ENCODE assay signal across 11 cellular contexts in the genomic region with DNA sequence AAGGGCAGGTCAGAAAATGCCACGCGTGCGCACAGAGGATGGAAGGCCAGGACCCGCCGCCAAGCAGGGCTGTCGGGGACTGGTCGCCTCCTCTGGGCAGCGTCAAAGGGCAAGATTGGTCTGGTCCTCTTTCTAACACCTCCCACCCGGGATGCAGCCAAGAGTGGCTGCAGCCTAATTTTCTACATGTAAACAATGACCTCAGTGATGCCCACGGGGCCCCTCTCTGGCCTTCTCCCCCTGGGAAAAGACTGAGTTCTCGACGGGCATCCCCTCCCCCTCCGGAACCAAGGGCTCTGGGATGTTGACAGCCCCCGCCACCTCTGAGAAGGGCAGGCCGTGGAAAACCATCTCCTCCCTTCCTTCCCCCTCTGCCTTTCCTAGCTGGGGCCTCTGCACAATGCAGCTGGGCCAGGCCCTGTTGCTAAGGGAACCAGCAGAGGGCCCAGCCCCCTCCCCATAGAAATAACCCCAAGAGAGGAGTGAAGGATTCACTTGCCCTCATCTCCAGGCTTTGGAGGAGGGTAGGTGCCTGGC.
A peak's percentile ranks its signal among the peaks of the same experiment; 100 is the strongest.
DNase-seq lines count a peak whose midpoint lies in the region; ATAC-seq and TF ChIP-seq lines count a peak whose summit lies in the region.
"Had no signal": no experiment of that assay in that cellular context is flagged by ENCODE, and none has a peak within 500 bp of the region (broad histone marks: within the 10 kb centered on the region; RNA-seq: fewer than 3 reads in every experiment).

No MANE protein-coding gene starts in this region.

- no peak overlapping the region for H3K9ac ChIP-seq in mesenchymal stem cell (ENCODE audit: low read length)
- H3K9ac ChIP-seq: KMS-11 had no signal

- H2AK5ac ChIP-seq in mesenchymal stem cell (ENCODE audit: low read length, severe bottlenecking) = peak overlapping the region; percentile 25

- H3K27me3 ChIP-seq in heart left ventricle (no peaks in the 10 kb centered on the region), mesenchymal stem cell (ENCODE audit: control insufficient read depth in 1 of 2, insufficient read depth in 1 of 2, low read length in 2 of 2) (peaks cover 0 to under 1% of the 10 kb centered on the region in 2 experiments)

- H3K4ac ChIP-seq in mesenchymal stem cell (ENCODE audit: low read depth in 1 of 2, low read length in 2 of 2) = peak overlapping the region; percentile 52 to 88

- POLR2A ChIA-PET in MCF 10A (lab: Yijun Ruan, JAX) = interaction anchor here (1.0 kb wide), 1 partner anchor 9 kb away, joined by 6 read pairs; no protein-coding TSS in a partner anchor
- POLR2A ChIA-PET in activated CD8-positive, alpha-beta T cell treated with anti-CD3 and anti-CD28 coated beads for 36 hours (lab: Charles Lee) = no interaction called here

- no peaks in the 10 kb centered on the region for H3K9me3 Mint-ChIP-seq in MCF 10A (ENCODE audit: unreplicated experiment)
- no peaks in the 10 kb centered on the region for H3K9me3 Mint-ChIP-seq in activated CD8-positive, alpha-beta T cell treated with anti-CD3 and anti-CD28 coated beads for 36 hours

- intact Hi-C loops in heart left ventricle (cut with DNase I) (loop anchor here in 8 of 10 donors (5.0 kb wide), 6 partner anchors 63 to 273 kb away; a partner anchor contains a TSS), left ventricle myocardium superior (cut with micrococcal nuclease) (loop anchor here (5.0 kb wide), 1 partner anchor 273 kb away; no protein-coding TSS in a partner anchor), MCF 10A (cut with micrococcal nuclease) (loop anchor here (10.0 kb wide), 1 partner anchor 80 kb away; a partner anchor contains a TSS)
- intact Hi-C loops in activated CD8-positive, alpha-beta T cell treated with anti-CD3 and anti-CD28 coated beads for 36 hours (cut with micrococcal nuclease) = loop anchor here (5.0 kb wide), 1 partner anchor 288 kb away; no protein-coding TSS in a partner anchor

- H3K9me3 ChIP-seq in heart left ventricle = no peaks in the 10 kb centered on the region
- no peaks in the 10 kb centered on the region for H3K9me3 ChIP-seq in mesenchymal stem cell (ENCODE audit: control insufficient read depth, low read length)

- peak overlapping the region; percentile 89 for H4K91ac ChIP-seq in mesenchymal stem cell (ENCODE audit: low read length)

- peak in 3 of 5 donors; percentile 33 to 71 (median 41) for DNase-seq in heart left ventricle
- DNase-seq in left ventricle myocardium superior = no peak
- DNase-seq in MCF 10A (ENCODE audit: unreplicated experiment) = no peak
- DNase-seq in mesenchymal stem cell = peak; percentile 37
- no peak for DNase-seq in activated naive CD4-positive, alpha-beta T cell (lab: John Stamatoyannopoulos, UW)
- no peak for DNase-seq in RKO (ENCODE audit: low spot score)
- DNase-seq in activated CD8-positive, alpha-beta T cell treated with anti-CD3 and anti-CD28 coated beads for 36 hours = no peak
- no peak for DNase-seq in COLO668 (lab: John Stamatoyannopoulos, UW; ENCODE audit: unreplicated experiment)
- DNase-seq: activated naive CD4-positive, alpha-beta T cell treated with Interleukin-2 at 50 U/mL for 16 hours; AML-193 had no signal

- 50 to 70% (median 61%) methylated on average over 13 to 15 of the region's 15 CpGs for WGBS in heart left ventricle, 4 donors
- 34% methylated on average over 15 of the region's 15 CpGs for WGBS in mesenchymal stem cell

- peak overlapping the region in 1 of 2 experiments; percentile 30 for H3K14ac ChIP-seq in mesenchymal stem cell (ENCODE audit: low read length in 2 of 2)

- H3K79me1 ChIP-seq in mesenchymal stem cell (replicated peaks; ENCODE audit: low read length, poor library complexity, severe bottlenecking) = no peaks in the 10 kb centered on the region

- peak overlapping the region; percentile 44 for H2BK120ac ChIP-seq in mesenchymal stem cell (ENCODE audit: low read depth, low read length)

- peak overlapping the region; percentile 89 for H2BK15ac ChIP-seq in mesenchymal stem cell (ENCODE audit: low read depth, poor library complexity, severe bottlenecking)

- H3K4me2 ChIP-seq in mesenchymal stem cell (ENCODE audit: low read length, poor library complexity, severe bottlenecking) = no peak overlapping the region
- H3K4me2 ChIP-seq: KMS-11 had no signal

- H3K27me3 Mint-ChIP-seq in MCF 10A (ENCODE audit: insufficient read depth, unreplicated experiment) = no peaks in the 10 kb centered on the region
- H3K27me3 Mint-ChIP-seq in activated CD8-positive, alpha-beta T cell treated with anti-CD3 and anti-CD28 coated beads for 36 hours = peaks cover 9% of the 10 kb centered on the region

- peak overlapping the region; percentile 63 for H2BK5ac ChIP-seq in mesenchymal stem cell (ENCODE audit: low read depth, low read length, poor library complexity, severe bottlenecking)

- peaks cover 36% of the 10 kb centered on the region for H3K4me1 Mint-ChIP-seq in MCF 10A (ENCODE audit: insufficient read depth, unreplicated experiment)
- H3K4me1 Mint-ChIP-seq in activated CD8-positive, alpha-beta T cell treated with anti-CD3 and anti-CD28 coated beads for 36 hours (ENCODE audit: low read depth) = no peaks in the 10 kb centered on the region

- ATAC-seq in heart left ventricle (peak in 2 of 4 donors; percentile 1 to 10), left ventricle myocardium superior (no peak)
- no peak for ATAC-seq in activated CD8-positive, alpha-beta T cell treated with anti-CD3 and anti-CD28 coated beads for 36 hours

- no peaks in the 10 kb centered on the region for H3K36me3 Mint-ChIP-seq in MCF 10A (ENCODE audit: insufficient read depth, unreplicated experiment)
- H3K36me3 Mint-ChIP-seq in activated CD8-positive, alpha-beta T cell treated with anti-CD3 and anti-CD28 coated beads for 36 hours (ENCODE audit: low read depth) = no peaks in the 10 kb centered on the region

- peak overlapping the region; percentile 12 to 98 for H2BK12ac ChIP-seq in mesenchymal stem cell (ENCODE audit: low read length in 2 of 2)

- CTCF ChIA-PET in MCF 10A (lab: Yijun Ruan, JAX) = interaction anchor here (0.6 to 10.8 kb wide), 5 partner anchors 11 to 286 kb away, joined by 3 to 235 read pairs (median 6); no protein-coding TSS in a partner anchor
- CTCF ChIA-PET in activated CD8-positive, alpha-beta T cell treated with anti-CD3 and anti-CD28 coated beads for 36 hours (lab: Charles Lee) = interaction anchor here (6.6 kb wide), 1 partner anchor 15 kb away, joined by 53 read pairs; no protein-coding TSS in a partner anchor

- peak overlapping the region; percentile 52 for H3K27ac Mint-ChIP-seq in MCF 10A (ENCODE audit: low read depth, unreplicated experiment)
- H3K27ac Mint-ChIP-seq in activated CD8-positive, alpha-beta T cell treated with anti-CD3 and anti-CD28 coated beads for 36 hours = no peak overlapping the region

- H3K4me3 ChIP-seq in heart left ventricle (no peak overlapping the region), mesenchymal stem cell (ENCODE audit: insufficient read depth in 1 of 2, low read depth in 1 of 2, low read length in 2 of 2) (no peak overlapping the region)

- H3K23ac ChIP-seq in mesenchymal stem cell (ENCODE audit: low read length in 2 of 2) = peak overlapping the region in 1 of 2 experiments; percentile 70

- peak overlapping the region; percentile 73 to 83 for H3K18ac ChIP-seq in mesenchymal stem cell (ENCODE audit: low read depth in 1 of 2, low read length in 2 of 2)

- no TSS peak for BruUV-seq in MCF 10A (replicated peaks; lab: Mats Ljungman, UMichigan)

- H2AFZ ChIP-seq in mesenchymal stem cell (ENCODE audit: low read depth, low read length) = peak overlapping the region; percentile 74

- TF ChIP-seq CTCF in heart left ventricle (IDR thresholded peaks at IDR 0.05) = no peak
- TF ChIP-seq CTCF in MCF 10A (IDR thresholded peaks at IDR 0.05; ENCODE audit: unreplicated experiment) = no peak
- TF ChIP-seq CTCF in activated CD8-positive, alpha-beta T cell treated with anti-CD3 and anti-CD28 coated beads for 36 hours (IDR thresholded peaks at IDR 0.05) = no peak

- H3K4me3 Mint-ChIP-seq in MCF 10A (ENCODE audit: unreplicated experiment) = no peak overlapping the region
- H3K4me3 Mint-ChIP-seq in activated CD8-positive, alpha-beta T cell treated with anti-CD3 and anti-CD28 coated beads for 36 hours = no peak overlapping the region

- peak overlapping the region in 7 of 12 donors; percentile 5 to 77 (median 37) for H3K27ac ChIP-seq in heart left ventricle
- H3K27ac ChIP-seq in mesenchymal stem cell (ENCODE audit: low read length, poor library complexity, severe bottlenecking) = peak overlapping the region; percentile 43
- H3K27ac ChIP-seq: KMS-11 had no signal

- H3K36me3 ChIP-seq in heart left ventricle (no peaks in the 10 kb centered on the region), mesenchymal stem cell (ENCODE audit: control insufficient read depth in 1 of 2, insufficient read depth in 2 of 2, low read depth in 1 of 2, low read length in 2 of 2) (no peaks in the 10 kb centered on the region)

- H3K4me1 ChIP-seq in heart left ventricle = peaks cover 0 to 46% (median 20%) of the 10 kb centered on the region in 12 donors
- peaks cover 16% of the 10 kb centered on the region for H3K4me1 ChIP-seq in mesenchymal stem cell (ENCODE audit: control insufficient read depth, insufficient read depth, low read depth, low read length)

- peak overlapping the region; percentile 61 for H4K8ac ChIP-seq in mesenchymal stem cell (ENCODE audit: low read length)

- TF ChIP-seq POLR2A in heart left ventricle (IDR thresholded peaks at IDR 0.05) = no peak

Comparison
In these comparisons a context has a peak if more than half of its experiments do, and no peak if none do; other contexts are left out.
1. DNase-seq: peak in heart left ventricle (3 of 5) and mesenchymal stem cell (single experiment); none in left ventricle myocardium superior (single experiment), MCF 10A (single experiment), activated naive CD4-positive, alpha-beta T cell (0 of 4), RKO (single experiment), activated CD8-positive, alpha-beta T cell treated with anti-CD3 and anti-CD28 coated beads for 36 hours (single experiment) and COLO668 (single experiment).